Comparison of ENCODE assay signal across 1 cellular context in genomic region chr6:134031696-134032255, GRCh38.
TF ChIP-seq lines count a peak whose summit lies in the region.

No MANE protein-coding gene starts in this region.

TF ChIP-seq in SK-N-SH treated with all-trans-retinoic acid at 6 μM for 48 hours, 23 proteins besides CTCF, POLR2A, EP300 and RAD21 (continued from another document):
- no peak for TF ChIP-seq POU6F1 (CRISPR knock-in tag; IDR thresholded peaks at IDR 0.05; ENCODE audit: borderline replicate concordance, low read depth)
- no peak for TF ChIP-seq PPARA (CRISPR knock-in tag; IDR thresholded peaks at IDR 0.05; ENCODE audit: borderline replicate concordance)
- TF ChIP-seq CSRNP3 (CRISPR knock-in tag; IDR thresholded peaks at IDR 0.05): no peak
- TF ChIP-seq ARNTL (CRISPR knock-in tag; IDR thresholded peaks at IDR 0.05; ENCODE audit: borderline replicate concordance, low read depth): no peak
- no peak for TF ChIP-seq ZNF70 (CRISPR knock-in tag; IDR thresholded peaks at IDR 0.05)
- TF ChIP-seq ISL1 (CRISPR knock-in tag; IDR thresholded peaks at IDR 0.05): no peak
- no peak for TF ChIP-seq ESRRG (CRISPR knock-in tag; IDR thresholded peaks at IDR 0.05)
- no peak for TF ChIP-seq TSHZ2 (CRISPR knock-in tag; IDR thresholded peaks at IDR 0.05)
